Comparison of ENCODE assay signal across 8 cellular contexts in the genomic region with DNA sequence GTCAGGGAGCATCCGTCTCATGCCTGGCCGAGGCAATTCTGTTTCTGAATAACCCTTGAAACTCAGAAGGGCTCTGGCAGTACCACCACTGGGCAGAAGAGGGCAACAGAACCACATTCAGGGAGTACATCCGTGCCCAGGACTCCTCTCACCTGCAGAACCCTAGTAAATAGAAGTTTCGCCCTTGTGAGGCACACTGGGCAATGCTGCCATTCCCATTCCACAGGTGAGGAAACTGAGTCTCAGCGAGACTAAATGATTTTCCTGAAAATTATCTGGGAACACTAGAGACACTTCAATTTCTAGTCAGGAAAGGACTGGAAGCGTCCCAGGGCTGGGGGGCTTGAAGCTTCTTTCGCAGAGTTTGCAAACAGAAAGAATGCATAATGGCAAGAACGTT.
DNase-seq lines count a peak whose midpoint lies in the region; ATAC-seq and TF ChIP-seq lines count a peak whose summit lies in the region.

No MANE protein-coding gene starts in this region.

- H3K4me1 ChIP-seq in BE2C = no peaks in the 10 kb centered on the region
- peaks cover 2% of the 10 kb centered on the region; the same call in 1 of the 2 replicates for H3K4me1 ChIP-seq in OCI-LY3 (ENCODE audit: low read length)
- peaks cover 0 to 24% (median 14%) of the 10 kb centered on the region in 4 donors for H3K4me1 ChIP-seq in esophagus muscularis mucosa

- H3K27me3 Mint-ChIP-seq in nephron (ENCODE audit: low read depth) = peaks cover 15% of the 10 kb centered on the region

- peak overlapping the region; percentile 19 to 60 (median 60) for H3K27ac Mint-ChIP-seq in nephron

- TF ChIP-seq CTCF in BE2C (IDR thresholded peaks at IDR 0.05; ENCODE audit: low read depth, low read length) (peak; percentile 83), OCI-LY3 (IDR thresholded peaks at IDR 0.05; ENCODE audit: low read depth, low read length) (peak; percentile 50), esophagus muscularis mucosa (IDR thresholded peaks at IDR 0.05) (peak in 2 of 3 experiments; percentile 87 to 94), nephron (IDR thresholded peaks at IDR 0.05; ENCODE audit: unreplicated experiment in 3 of 3) (peak; percentile 89 to 97 (median 91))

- peaks cover 29% of the 10 kb centered on the region for H3K4me1 Mint-ChIP-seq in nephron

- TF ChIP-seq POLR2A in esophagus muscularis mucosa (IDR thresholded peaks at IDR 0.05; ENCODE audit: low read depth) = no peak

- no peaks in the 10 kb centered on the region for H4K20me1 ChIP-seq in OCI-LY3 (ENCODE audit: insufficient read depth, low read length)

- intact Hi-C loops in esophagus muscularis mucosa (cut with DNase I) = loop anchor here (2.0 kb wide), 1 partner anchor 88 kb away; no protein-coding TSS in a partner anchor

- H3K27ac ChIP-seq in OCI-LY3 (ENCODE audit: low read length) (no peak overlapping the region), esophagus muscularis mucosa (replicated peaks in 1 of 4) (no peak overlapping the region)

- H3K36me3 ChIP-seq in BE2C (no peaks in the 10 kb centered on the region), OCI-LY3 (replicated peaks; ENCODE audit: low read depth, low read length) (no peaks in the 10 kb centered on the region), esophagus muscularis mucosa (peaks cover 0 to 11% (median 0%) of the 10 kb centered on the region in 4 donors)

- H3K9ac ChIP-seq in OCI-LY3 (ENCODE audit: low read length) = no peak overlapping the region

- ATAC-seq in GM19043 (IDR thresholded peaks at IDR 0.05; ENCODE audit: low read depth, unreplicated experiment) (peak; percentile 96), HG03469 (IDR thresholded peaks at IDR 0.05; ENCODE audit: unreplicated experiment) (peak; percentile 78)

- DNase-seq in BE2C (peak; percentile 81), activated T-cell treated with anti-CD3 and anti-CD28 coated beads for 24 hours (ENCODE audit: low read depth) (peak; percentile 64), esophagus muscularis mucosa (ENCODE audit: extremely low spot score) (no peak), superior temporal gyrus (ENCODE audit: extremely low spot score) (peak; percentile 77)

- H3K4me3 ChIP-seq in BE2C (ENCODE audit: low read depth, low read length) (no peak overlapping the region), OCI-LY3 (ENCODE audit: low read length) (no peak overlapping the region), esophagus muscularis mucosa (no peak overlapping the region)

- WGBS in esophagus muscularis mucosa = 40% methylated on average over 8 of the region's 8 CpGs

- H3K4me3 Mint-ChIP-seq in nephron = no peak overlapping the region

- H3K27me3 ChIP-seq in BE2C = no peaks in the 10 kb centered on the region
- H3K27me3 ChIP-seq in OCI-LY3 (ENCODE audit: low read depth, low read length) = peaks cover 59% of the 10 kb centered on the region
- no peaks in the 10 kb centered on the region for H3K27me3 ChIP-seq in esophagus muscularis mucosa

- no peaks in the 10 kb centered on the region for H3K36me3 Mint-ChIP-seq in nephron (ENCODE audit: low read depth)

- H3K9me3 Mint-ChIP-seq in nephron = no peaks in the 10 kb centered on the region

- no peak overlapping the region for H2AFZ ChIP-seq in OCI-LY3 (ENCODE audit: low read depth, low read length)

- no peaks in the 10 kb centered on the region for H3K79me2 ChIP-seq in OCI-LY3 (ENCODE audit: low read length)

- no peaks in the 10 kb centered on the region for H3K9me3 ChIP-seq in BE2C
- H3K9me3 ChIP-seq in OCI-LY3 (ENCODE audit: insufficient read depth, low read length) = no peaks in the 10 kb centered on the region
- H3K9me3 ChIP-seq in esophagus muscularis mucosa = no peaks in the 10 kb centered on the region

- no peak for TF ChIP-seq EP300 in esophagus muscularis mucosa (IDR thresholded peaks at IDR 0.05)

- H3K4me2 ChIP-seq in OCI-LY3 (ENCODE audit: low read length) = peak overlapping the region; percentile 50
